Comparison of ENCODE assay signal across 11 cellular contexts in genomic region chr1:108085628-108086027, GRCh38.
"Had no signal": no experiment of that assay in that cellular context is flagged by ENCODE, and none has a peak within 500 bp of the region (broad histone marks: within the 10 kb centered on the region; RNA-seq: fewer than 3 reads in every experiment).

No MANE protein-coding gene starts in this region.

- DNase-seq: GM23248, GOT3, H7, H9, HCEC 1CT, HFFc6 had no signal

- H3K36me3 ChIP-seq: HAP-1 had no signal

- H3K9ac ChIP-seq: GM23248 had no signal

- H3K9me3 ChIP-seq: HAP-1 had no signal

- H3K4me3 ChIP-seq: GM23248, GM23338, HAP-1 had no signal

- H2AFZ ChIP-seq: GM23248, GM23338 had no signal

- H3K4me2 ChIP-seq: GM23338 had no signal

- H3K4me1 ChIP-seq: HAP-1 had no signal

- ATAC-seq: GM23338, HCT116 had no signal

- H3K27ac ChIP-seq: GM23248 had no signal

- FAIRE-seq: H1, H54 had no signal
